28 cellular contexts compared by ENCODE assay signal in genomic region chr3:197013989-197014388, GRCh38. TPM values are rescaled to one million over a fixed set of nuclear protein-coding genes. Genes with fewer than 3 reads are reported as not detected.
A peak's percentile ranks its signal among the peaks of the same experiment; 100 is the strongest.
DNase-seq lines count a peak whose midpoint lies in the region; ATAC-seq, FAIRE-seq and TF ChIP-seq lines count a peak whose summit lies in the region.
"Had no signal": no experiment of that assay in that cellular context is flagged by ENCODE, and none has a peak within 500 bp of the region (broad histone marks: within the 10 kb centered on the region; RNA-seq: fewer than 3 reads in every experiment).

No MANE protein-coding gene starts in this region.

- TF ChIP-seq POLR2A in K562 (conservative IDR thresholded peaks at IDR 0.05) (no peak), gastrocnemius medialis (IDR thresholded peaks at IDR 0.05) (no peak)

- H3K9me3 ChIP-seq in BLaER1 (no peaks in the 10 kb centered on the region), K562 (replicated peaks; ENCODE audit: control insufficient read depth, insufficient read depth, low read depth, low read length) (no peaks in the 10 kb centered on the region), kidney (ENCODE audit: control insufficient read depth in 1 of 2, low read length in 2 of 2) (no peaks in the 10 kb centered on the region), gastrocnemius medialis (no peaks in the 10 kb centered on the region), Karpas-422 (ENCODE audit: low read length) (no peaks in the 10 kb centered on the region)
- no peaks in the 10 kb centered on the region for H3K9me3 ChIP-seq in BLaER1 treated with 17β-estradiol and CSF1 and Interleukin-3, amounts not matched to agents 10 nM and 100 nM (replicated peaks in 1 of 11)
- H3K9me3 ChIP-seq: BE2C had no signal

- no TSS peak for BruUV-seq in K562 (replicated peaks; lab: Mats Ljungman, UMichigan)

- H3K27ac ChIP-seq in BLaER1 (no peak overlapping the region), K562 (ENCODE audit: extremely low read depth, low read depth, low read length) (no peak overlapping the region), kidney (ENCODE audit: low read depth in 2 of 2, low read length in 2 of 2) (no peak overlapping the region), gastrocnemius medialis (no peak overlapping the region), Karpas-422 (ENCODE audit: low read length) (no peak overlapping the region)
- no peak overlapping the region for H3K27ac ChIP-seq in BLaER1 treated with 17β-estradiol and CSF1 and Interleukin-3, amounts not matched to agents 10 nM and 100 nM

- H4K20me1 ChIP-seq in BLaER1 = 0 out of 2 replicates have a peak, but pooled peaks cover 15% of the 10 kb centered on the region
- H4K20me1 ChIP-seq in BLaER1 treated with 17β-estradiol and CSF1 and Interleukin-3, amounts not matched to agents 10 nM and 100 nM = peaks cover 0 to 40% (median 6%) of the 10 kb centered on the region in 11 experiments; a peak in 9 of 22 replicates
- H4K20me1 ChIP-seq in K562 (replicated peaks; ENCODE audit: control insufficient read depth, insufficient read depth, low read length) = peaks cover 5% of the 10 kb centered on the region; the same call in 1 of the 2 replicates
- H4K20me1 ChIP-seq in Karpas-422 (ENCODE audit: insufficient read depth, low read depth, low read length) = peaks cover 3% of the 10 kb centered on the region; the same call in 1 of the 2 replicates

- no peak for TF ChIP-seq RAD21 in K562 (CRISPR knock-in tag; conservative IDR thresholded peaks at IDR 0.05 in 1 of 2, IDR thresholded peaks at IDR 0.05 in 1 of 2)

- POLR2A ChIA-PET in K562 (lab: Yijun Ruan, JAX) = interaction anchor here (0.9 kb wide), 1 partner anchor 12 kb away, joined by 3 read pairs; no protein-coding TSS in a partner anchor

- H3K79me2 ChIP-seq in K562 (ENCODE audit: control insufficient read depth, insufficient read depth, low read length) (no peaks in the 10 kb centered on the region), Karpas-422 (ENCODE audit: low read length) (no peaks in the 10 kb centered on the region)

- H3K9me2 ChIP-seq in Karpas-422 (replicated peaks; ENCODE audit: insufficient read depth, low read length) = no peaks in the 10 kb centered on the region

- no peak for TF ChIP-seq EP300 in K562 (IDR thresholded peaks at IDR 0.05; ENCODE audit: low read length)

- H3K27me3 ChIP-seq in BLaER1 (no peaks in the 10 kb centered on the region), K562 (ENCODE audit: control insufficient read depth in 2 of 2, insufficient read depth in 2 of 2, low read length in 2 of 2) (peaks cover 0 to under 1% of the 10 kb centered on the region in 2 experiments; a peak in 3 of 5 replicates), gastrocnemius medialis (no peaks in the 10 kb centered on the region), Karpas-422 (ENCODE audit: low read length) (no peaks in the 10 kb centered on the region)
- peaks cover 0 to 9% (median 0%) of the 10 kb centered on the region in 11 experiments; a peak in 1 of 22 replicates for H3K27me3 ChIP-seq in BLaER1 treated with 17β-estradiol and CSF1 and Interleukin-3, amounts not matched to agents 10 nM and 100 nM
- H3K27me3 ChIP-seq: BE2C had no signal

- DNase-seq in K562 (ENCODE audit: extremely low read depth in 1 of 4, low spot score in 3 of 4) (no peak), kidney (peak; percentile 25), gastrocnemius medialis (no peak), Karpas-422 (no peak)
- DNase-seq: 8988T; ACHN; BE2C; C1 segment of cervical spinal cord; CD4-positive, alpha-beta memory T cell; CD4-positive, CD25-positive, alpha-beta regulatory T cell; CD8-positive, alpha-beta memory T cell; COR-L47; DMS 273 treated with DMSO at 0.1 percent for 48 hours; DMS153; DMS53; DMS79; DND-41; EL; GDM1 had no signal

- H3K4me2 ChIP-seq in BLaER1 = peak overlapping the region; percentile 85
- peak overlapping the region in 6 of 11 experiments; percentile 2 to 87 (median 63); a peak in 9 of 22 replicates for H3K4me2 ChIP-seq in BLaER1 treated with 17β-estradiol and CSF1 and Interleukin-3, amounts not matched to agents 10 nM and 100 nM
- H3K4me2 ChIP-seq in K562 (ENCODE audit: insufficient read depth, low read length) = no peak overlapping the region
- no peak overlapping the region for H3K4me2 ChIP-seq in Karpas-422 (ENCODE audit: low read depth, low read length, poor library complexity, severe bottlenecking)

- H3K9me1 ChIP-seq in K562 (ENCODE audit: control insufficient read depth, insufficient read depth, low read length) = no peaks in the 10 kb centered on the region

- no peak for ATAC-seq in K562
- no peak for ATAC-seq in gastrocnemius medialis
- no peak for ATAC-seq in GM21619 (IDR thresholded peaks at IDR 0.05; ENCODE audit: unreplicated experiment)
- no peak for ATAC-seq in GM19455 (IDR thresholded peaks at IDR 0.05; ENCODE audit: unreplicated experiment)
- ATAC-seq: GM12878 had no signal

- H2AFZ ChIP-seq in K562 (ENCODE audit: low read depth, low read length) = no peak overlapping the region
- no peak overlapping the region for H2AFZ ChIP-seq in Karpas-422 (ENCODE audit: low read length)

- in situ Hi-C loops in K562 (cut with MboI) (no loop called here), gastrocnemius medialis (cut with MboI; ENCODE audit: low sequenced_read_pairs in 4 of 4) (loop anchor here in 3 of 4 donors (25.0 kb wide), 2 partner anchors 173 to 498 kb away; no protein-coding TSS in a partner anchor)

- CTCF ChIA-PET in K562 (lab: Yijun Ruan, JAX; ENCODE audit: low intra/inter-chr PET ratio) = no interaction called here

- TF ChIP-seq CTCF in K562 (IDR thresholded peaks at IDR 0.05 in 2 of 3, conservative IDR thresholded peaks at IDR 0.05 in 1 of 3; ENCODE audit: insufficient read depth in 2 of 3, low read depth in 1 of 3, low read length in 3 of 3) (no peak), kidney (IDR thresholded peaks at IDR 0.05; ENCODE audit: borderline replicate concordance, extremely low read depth, insufficient read depth) (no peak), gastrocnemius medialis (IDR thresholded peaks at IDR 0.05 in 4 of 5, conservative IDR thresholded peaks at IDR 0.05 in 1 of 5) (no peak)

- intact Hi-C loops in K562 (cut with micrococcal nuclease) = no loop called here
- intact Hi-C loops in kidney (cut with DNase I) = no loop called here
- intact Hi-C loops in gastrocnemius medialis (cut with DNase I; ENCODE audit: low total_unique reads) = no loop called here

- FAIRE-seq in K562 (lab: Jason Lieb, UNC) = no peak
- no peak for FAIRE-seq in kidney (lab: Jason Lieb, UNC)
- FAIRE-seq: A204.1, GM12878, GM12892, GM18507 had no signal

- H3K4me1 ChIP-seq in BLaER1 (peaks cover 87% of the 10 kb centered on the region), K562 (replicated peaks in 1 of 2; ENCODE audit: control insufficient read depth in 2 of 2, insufficient read depth in 2 of 2, low read length in 2 of 2) (peaks cover 0 to 35% of the 10 kb centered on the region in 2 experiments; a peak in 2 of 5 replicates), kidney (ENCODE audit: control insufficient read depth in 1 of 2, insufficient read depth in 1 of 2, low read depth in 1 of 2, low read length in 2 of 2) (no peaks in the 10 kb centered on the region), gastrocnemius medialis (no peaks in the 10 kb centered on the region), Karpas-422 (ENCODE audit: low read length) (peaks cover 10% of the 10 kb centered on the region)
- H3K4me1 ChIP-seq in BLaER1 treated with 17β-estradiol and CSF1 and Interleukin-3, amounts not matched to agents 10 nM and 100 nM = peaks cover 23 to 87% (median 68%) of the 10 kb centered on the region in 10 experiments

- H3K9ac ChIP-seq in BLaER1 = no peak overlapping the region
- H3K9ac ChIP-seq in BLaER1 treated with 17β-estradiol and CSF1 and Interleukin-3, amounts not matched to agents 10 nM and 100 nM = no peak overlapping the region
- H3K9ac ChIP-seq in K562 (ENCODE audit: insufficient read depth in 1 of 2, low read depth in 2 of 2, low read length in 2 of 2) = no peak overlapping the region
- H3K9ac ChIP-seq in kidney (ENCODE audit: low read length in 2 of 2) = no peak overlapping the region
- H3K9ac ChIP-seq in Karpas-422 (ENCODE audit: low read length) = no peak overlapping the region

- WGBS in K562 (ENCODE audit: insufficient coverage, low coverage, missing lambda C conversion rate) = 55% methylated on average over 6 of the region's 6 CpGs

- no peak overlapping the region for H3K4me3 ChIP-seq in BLaER1
- no peak overlapping the region for H3K4me3 ChIP-seq in BLaER1 treated with 17β-estradiol and CSF1 and Interleukin-3, amounts not matched to agents 10 nM and 100 nM
- H3K4me3 ChIP-seq in K562 = no peak overlapping the region
- H3K4me3 ChIP-seq in kidney (ENCODE audit: low read length in 2 of 2) = no peak overlapping the region
- H3K4me3 ChIP-seq in gastrocnemius medialis = no peak overlapping the region
- H3K4me3 ChIP-seq in Karpas-422 (ENCODE audit: low read length) = no peak overlapping the region
- H3K4me3 ChIP-seq: GM12878 had no signal

- peaks cover 20% of the 10 kb centered on the region for H3K36me3 ChIP-seq in BLaER1
- H3K36me3 ChIP-seq in BLaER1 treated with 17β-estradiol and CSF1 and Interleukin-3, amounts not matched to agents 10 nM and 100 nM = peaks cover 0 to 11% (median 0%) of the 10 kb centered on the region in 11 experiments; a peak in 2 of 22 replicates
- H3K36me3 ChIP-seq in K562 (ENCODE audit: control insufficient read depth, insufficient read depth, low read length) = no peaks in the 10 kb centered on the region
- no peaks in the 10 kb centered on the region for H3K36me3 ChIP-seq in kidney (ENCODE audit: control insufficient read depth in 1 of 2, insufficient read depth in 2 of 2, low read length in 2 of 2)
- H3K36me3 ChIP-seq in gastrocnemius medialis = no peaks in the 10 kb centered on the region
- H3K36me3 ChIP-seq in Karpas-422 (ENCODE audit: insufficient read depth, low read length) = no peaks in the 10 kb centered on the region
- H3K36me3 ChIP-seq: BE2C had no signal

RNA-seq across cellular contexts. Expression of gene MELTF, which starts 15.6 kb away (rescaled TPM):
- total RNA-seq in K562 (2011; cell fraction: chromatin; rRNA removed; ENCODE audit: low replicate concordance) = 21.6 and 62.0 TPM in 2 replicates
- total RNA-seq in K562 (2011; cell fraction: nucleolus; rRNA removed) = 25.8 and 34.5 TPM in 2 replicates
- 24.9 and 29.2 TPM in 2 replicates for total RNA-seq in K562 (2011; cell fraction: nucleoplasm; rRNA removed)
- total RNA-seq in K562 (2014; rRNA removed) (6.8 and 8.4 TPM in 2 replicates), K562 (2014; rRNA removed; fragmentation: Illumina TruSeq; extraction: Trizol) (3.0 and 3.3 TPM in 2 replicates), K562 (2015; rRNA removed; fragmentation: Illumina TruSeq; extraction: Trizol) (3.8 and 4.5 TPM in 2 replicates), K562 (2021) (10.5 and 11.7 TPM in 2 replicates), kidney (8.7 TPM), gastrocnemius medialis (under 1 TPM in 3 of 4 donors, not detected in 1; 0.36 to 0.64 (median 0.42) TPM)
- polyA plus RNA-seq in K562 (2011; rRNA removed) (4.0 and 4.8 TPM in 2 replicates), K562 (2014; fragmentation: Illumina TruSeq; extraction: Trizol) (3.7 and 4.9 TPM in 2 replicates), K562 (2014; fragmentation: Nextera tagmentation; extraction: Ambion mirVana) (under 1 TPM; 0.35 to 0.52 TPM), K562 (2014; rRNA removed) (8.1 and 8.6 TPM in 2 replicates), kidney (ENCODE audit: insufficient read depth, low read depth, low replicate concordance) (6.1 TPM)
- polyA plus RNA-seq in K562 (2011; cell fraction: cytosol; rRNA removed) = 3.0 and 7.4 TPM in 2 replicates
- polyA plus RNA-seq in K562 (2011; cell fraction: nucleus; rRNA removed) = 17.2 and 37.9 TPM in 2 replicates
- polyA plus RNA-seq in K562 (2012) = 6.7 and 10.6 TPM in 2 replicates
- 2.2 and 4.0 TPM in 2 replicates for polyA minus RNA-seq in K562 (2011; rRNA and poly(A)+ RNA removed)
- polyA minus RNA-seq in K562 (2011; cell fraction: cytosol; rRNA and poly(A)+ RNA removed) = 1.9 and 4.6 TPM in 2 replicates
- polyA minus RNA-seq in K562 (2011; cell fraction: nucleus; rRNA and poly(A)+ RNA removed) = 11.0 and 16.4 TPM in 2 replicates
- 0.07 and 0.43 TPM in 2 replicates for total RNA-seq in Karpas-422 (2014; rRNA removed; shearing (Covaris generic); ENCODE audit: low replicate concordance)

RNA-seq across cellular contexts. Expression of gene PIGZ, which starts 45.4 kb away (rescaled TPM):
- 3.6 and 5.8 TPM in 2 replicates for total RNA-seq in K562 (2011; cell fraction: chromatin; rRNA removed; ENCODE audit: low replicate concordance)
- 2.3 and 3.3 TPM in 2 replicates for total RNA-seq in K562 (2011; cell fraction: nucleolus; rRNA removed)
- 3.5 and 4.7 TPM in 2 replicates for total RNA-seq in K562 (2011; cell fraction: nucleoplasm; rRNA removed)
- 0.54 and 0.73 TPM in 2 replicates for total RNA-seq in K562 (2014; rRNA removed)
- total RNA-seq in K562 (2014; rRNA removed; fragmentation: Illumina TruSeq; extraction: Trizol) = 0.48 and 0.76 TPM in 2 replicates
- total RNA-seq in K562 (2015; rRNA removed; fragmentation: Illumina TruSeq; extraction: Trizol) = 0.30 and 0.54 TPM in 2 replicates
- 0.87 and 1.0 TPM in 2 replicates for total RNA-seq in K562 (2021)
- 1.8 and 2.8 TPM in 2 replicates for polyA plus RNA-seq in K562 (2011; rRNA removed)
- 2.3 and 2.8 TPM in 2 replicates for polyA plus RNA-seq in K562 (2011; cell fraction: cytosol; rRNA removed)
- polyA plus RNA-seq in K562 (2011; cell fraction: nucleus; rRNA removed) = 4.7 and 6.2 TPM in 2 replicates
- polyA plus RNA-seq in K562 (2012) = 1.2 and 4.7 TPM in 2 replicates
- 0.79 and 0.91 TPM in 2 replicates for polyA plus RNA-seq in K562 (2014; fragmentation: Illumina TruSeq; extraction: Trizol)
- polyA plus RNA-seq in K562 (2014; fragmentation: Nextera tagmentation; extraction: Ambion mirVana) = under 1 TPM; 0.15 TPM
- polyA plus RNA-seq in K562 (2014; rRNA removed) = 1.2 and 2.0 TPM in 2 replicates
- polyA minus RNA-seq in K562 (2011; rRNA and poly(A)+ RNA removed) = 1.0 and 1.1 TPM in 2 replicates
- 1.1 and 1.3 TPM in 2 replicates for polyA minus RNA-seq in K562 (2011; cell fraction: cytosol; rRNA and poly(A)+ RNA removed)
- 1.00 and 1.2 TPM in 2 replicates for polyA minus RNA-seq in K562 (2011; cell fraction: nucleus; rRNA and poly(A)+ RNA removed)
- total RNA-seq in kidney = 3.5 TPM
- polyA plus RNA-seq in kidney (ENCODE audit: insufficient read depth, low read depth, low replicate concordance) = 1.4 TPM
- total RNA-seq in gastrocnemius medialis = 1 to 10 TPM; 2.3 to 7.5 (median 5.1) TPM
- 0.37 and 1.1 TPM in 2 replicates for total RNA-seq in Karpas-422 (2014; rRNA removed; shearing (Covaris generic); ENCODE audit: low replicate concordance)
- total RNA-seq: G401 had no signal
- polyA plus RNA-seq: CD8-positive, alpha-beta memory T cell had no signal

Comparison
In these comparisons a context has a peak if more than half of its experiments do, and no peak if none do; other contexts are left out.
1. H3K4me2 ChIP-seq: peak in BLaER1 (single experiment) and BLaER1 treated with 17β-estradiol and CSF1 and Interleukin-3, amounts not matched to agents 10 nM and 100 nM (6 of 11); none in K562 (single experiment) and Karpas-422 (single experiment).